18 cellular contexts compared by ENCODE assay signal in the genomic region with DNA sequence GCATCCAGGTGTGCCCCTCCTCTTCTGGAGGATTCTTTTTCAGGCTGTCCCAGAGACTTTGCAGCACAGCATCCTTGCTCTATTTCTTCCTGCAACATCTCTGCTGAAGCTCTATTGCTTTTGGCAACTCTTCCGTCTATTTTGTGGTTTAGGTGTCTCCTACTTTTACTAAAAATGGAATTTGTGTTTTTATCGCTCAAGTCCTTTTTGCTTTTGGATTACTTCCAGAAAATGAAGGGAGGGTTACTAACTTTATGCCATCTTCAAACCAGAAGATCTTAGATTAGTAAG.
DNase-seq lines count a peak whose midpoint lies in the region; ATAC-seq and TF ChIP-seq lines count a peak whose summit lies in the region.
"Had no signal": no experiment of that assay in that cellular context is flagged by ENCODE, and none has a peak within 500 bp of the region (broad histone marks: within the 10 kb centered on the region; RNA-seq: fewer than 3 reads in every experiment).

No MANE protein-coding gene starts in this region.

- peak overlapping the region; percentile 89 for H2AFZ ChIP-seq in osteoblast (ENCODE audit: low read length)

- H3K27me3 ChIP-seq in right cardiac atrium (ENCODE audit: control insufficient read depth, insufficient read depth) (no peaks in the 10 kb centered on the region), osteoblast (ENCODE audit: insufficient read depth, low read length) (peaks cover 21% of the 10 kb centered on the region)
- H3K27me3 ChIP-seq: ascending aorta, MG63, pancreas had no signal

- peaks cover 33% of the 10 kb centered on the region for H3K4me1 Mint-ChIP-seq in endothelial cell (ENCODE audit: unreplicated experiment)

- peak overlapping the region; percentile 26 for H3K4me2 ChIP-seq in osteoblast (ENCODE audit: insufficient read depth, low read length)

- H3K4me1 ChIP-seq in right cardiac atrium (ENCODE audit: control insufficient read depth, insufficient read depth, low read length) (peaks cover 17% of the 10 kb centered on the region), osteoblast (ENCODE audit: insufficient read depth, low read length) (peaks cover 25% of the 10 kb centered on the region)

- H3K27ac ChIP-seq in right cardiac atrium (ENCODE audit: low read length): peak overlapping the region; percentile 92
- no peak overlapping the region for H3K27ac ChIP-seq in osteoblast (ENCODE audit: low read depth, low read length)
- H3K27ac ChIP-seq: RWPE1 had no signal

- H3K79me2 ChIP-seq in osteoblast (ENCODE audit: insufficient read depth, low read length): no peaks in the 10 kb centered on the region

- H3K4me3 ChIP-seq in right cardiac atrium (ENCODE audit: low read length): no peak overlapping the region
- H3K4me3 ChIP-seq in osteoblast (ENCODE audit: insufficient read depth, low read length): no peak overlapping the region
- H3K4me3 ChIP-seq: ascending aorta, MG63, pancreas had no signal

- no peak for DNase-seq in right cardiac atrium
- no peak for DNase-seq in left ventricle myocardium superior
- DNase-seq in endothelial cell (ENCODE audit: low spot score): no peak
- DNase-seq in osteoblast (ENCODE audit: insufficient read length, low spot score, missing footprints): no peak
- DNase-seq in posterior cingulate gyrus: no peak
- no peak for DNase-seq in NCI-H1436 (lab: John Stamatoyannopoulos, UW)
- no peak for DNase-seq in KBM-7
- DNase-seq: activated CD4-positive, alpha-beta T cell treated with anti-CD3 and anti-CD28 coated beads, Interleukin-2, amount 50 U/mL, for 1 hour; activated naive CD4-positive, alpha-beta T cell; CD4-positive, alpha-beta memory T cell; hippocampal formation; NCI-H1694; NCI-H345 had no signal

- no peaks in the 10 kb centered on the region for H3K36me3 ChIP-seq in osteoblast (ENCODE audit: insufficient read depth, low read length)
- H3K36me3 ChIP-seq: ascending aorta, MG63, pancreas had no signal

- H3K9me3 Mint-ChIP-seq in endothelial cell (ENCODE audit: unreplicated experiment): no peaks in the 10 kb centered on the region
- H3K9me3 Mint-ChIP-seq: CD4-positive, alpha-beta memory T cell had no signal

- no peaks in the 10 kb centered on the region for H3K36me3 Mint-ChIP-seq in endothelial cell (ENCODE audit: low read depth, unreplicated experiment)
- H3K36me3 Mint-ChIP-seq: CD4-positive, alpha-beta memory T cell had no signal

- H3K27me3 Mint-ChIP-seq in endothelial cell (ENCODE audit: unreplicated experiment): no peaks in the 10 kb centered on the region

- H3K9me3 ChIP-seq in right cardiac atrium (ENCODE audit: control insufficient read depth, low read length) (no peaks in the 10 kb centered on the region), osteoblast (ENCODE audit: low read depth, low read length) (no peaks in the 10 kb centered on the region)
- H3K9me3 ChIP-seq: ascending aorta, MG63, pancreas had no signal

- H4K20me1 ChIP-seq in osteoblast (ENCODE audit: insufficient read depth, low read length): no peaks in the 10 kb centered on the region

- H3K27ac Mint-ChIP-seq in endothelial cell (ENCODE audit: unreplicated experiment): peak overlapping the region; percentile 94

- H3K4me3 Mint-ChIP-seq in endothelial cell (ENCODE audit: unreplicated experiment): peak overlapping the region; percentile 47
- H3K4me3 Mint-ChIP-seq: CD4-positive, alpha-beta memory T cell had no signal

- ATAC-seq in right cardiac atrium (no peak), left ventricle myocardium superior (no peak), HG02852 (IDR thresholded peaks at IDR 0.05; ENCODE audit: unreplicated experiment) (no peak)

- TF ChIP-seq CTCF in endothelial cell (IDR thresholded peaks at IDR 0.05; ENCODE audit: unreplicated experiment) (no peak), osteoblast (IDR thresholded peaks at IDR 0.05; ENCODE audit: extremely low read depth, low read depth, low read length) (no peak)

- in situ Hi-C loops in KBM-7 (cut with MboI; ENCODE audit: low pct_unique_long_range_greater_than_20kb, low sequenced_read_pairs): no loop called here

- WGBS in right cardiac atrium: 31% methylated on average over 2 of the region's 2 CpGs

- intact Hi-C loops in right cardiac atrium (cut with DNase I) (loop anchor here in 2 of 4 donors (5.0 to 10.0 kb wide), 2 partner anchors 81 to 84 kb away; a partner anchor contains a TSS), left ventricle myocardium superior (cut with micrococcal nuclease) (no loop called here), posterior cingulate gyrus (cut with DNase I) (no loop called here)
